Comparison of ENCODE assay signal across 22 cellular contexts in the genomic region with DNA sequence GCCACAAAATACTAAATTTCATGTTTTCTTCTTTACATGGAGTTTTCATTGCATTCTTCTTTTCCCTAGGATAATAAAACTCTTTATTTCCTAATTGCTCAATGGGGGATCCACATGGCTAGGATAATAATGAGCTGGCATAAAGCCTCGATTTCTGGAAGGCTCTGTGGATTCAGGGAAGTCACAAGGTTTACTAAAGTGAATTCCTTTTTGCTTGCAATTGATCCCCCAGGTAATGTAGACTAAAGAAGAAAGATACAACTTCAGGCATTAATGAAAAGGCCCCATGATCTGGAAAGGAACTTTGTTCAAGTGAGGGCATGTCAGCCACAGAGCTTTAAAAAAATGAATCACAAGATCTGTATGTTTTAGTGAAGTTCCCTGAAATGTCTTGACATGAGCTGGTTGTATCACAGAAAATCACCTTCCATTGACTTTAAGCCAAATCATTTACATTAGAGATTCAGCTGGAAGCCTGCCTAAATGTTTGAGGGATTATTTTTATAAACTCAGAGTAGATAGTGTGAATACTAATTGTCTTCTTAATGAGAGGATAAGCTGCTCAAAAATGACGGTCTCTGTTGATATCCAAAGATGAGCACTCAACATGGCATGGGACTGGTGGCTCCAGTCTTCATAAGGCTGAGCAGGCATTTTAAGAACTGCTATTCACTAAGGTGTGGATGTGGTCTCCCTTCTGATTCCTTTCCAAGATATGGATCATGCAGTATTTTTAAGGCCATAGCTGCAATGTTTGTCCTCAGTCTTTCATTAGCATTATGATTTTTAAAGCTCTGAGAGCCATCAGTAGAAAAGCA.
DNase-seq lines count a peak whose midpoint lies in the region; ATAC-seq and TF ChIP-seq lines count a peak whose summit lies in the region.
"Had no signal": no experiment of that assay in that cellular context is flagged by ENCODE, and none has a peak within 500 bp of the region (broad histone marks: within the 10 kb centered on the region; RNA-seq: fewer than 3 reads in every experiment).

No MANE protein-coding gene starts in this region.

- no peak overlapping the region for H2BK12ac ChIP-seq in neuronal stem cell (ENCODE audit: low read length)

- H2AFZ ChIP-seq in neuronal stem cell (ENCODE audit: low read length): peak overlapping the region; percentile 30

- peaks cover 3% of the 10 kb centered on the region for H3K27me3 Mint-ChIP-seq in brain
- no peaks in the 10 kb centered on the region for H3K27me3 Mint-ChIP-seq in T-cell
- no peaks in the 10 kb centered on the region for H3K27me3 Mint-ChIP-seq in WTC11 (ENCODE audit: low read depth)

- H3K36me3 ChIP-seq in neuronal stem cell (replicated peaks in 1 of 2; ENCODE audit: control insufficient read depth in 2 of 2, insufficient read depth in 2 of 2, low read length in 2 of 2): peaks cover 0 to 2% of the 10 kb centered on the region in 2 donors
- H3K36me3 ChIP-seq: BLaER1 had no signal

- H4K91ac ChIP-seq in neuronal stem cell (ENCODE audit: low read depth, low read length, poor library complexity): no peak overlapping the region

- peak; percentile 4 for DNase-seq in COLO829 (ENCODE audit: low spot score)
- DNase-seq in neuronal stem cell (ENCODE audit: low spot score): no peak
- DNase-seq in T-cell: no peak
- DNase-seq in WTC11 (ENCODE audit: low spot score): no peak
- DNase-seq in NCI-H526 (lab: John Stamatoyannopoulos, UW): no peak
- DNase-seq: CD8-positive, alpha-beta T cell; GOT3; IMR-90; NCI-H1048; NCI-H1436; NCI-H2081; NCI-H2171 treated with DMSO at 0.1 percent for 48 hours; NCI-H446; NCI-H69; Right ventricle myocardium superior had no signal

- no peak overlapping the region for H3K4ac ChIP-seq in neuronal stem cell (ENCODE audit: low read length)

- H3K14ac ChIP-seq in neuronal stem cell (ENCODE audit: low read length): no peak overlapping the region

- ATAC-seq in esophagus mucosa (peak; percentile 22), T-cell (replicated peaks in 1 of 4) (no peak), WTC11 (no peak), HG03469 (IDR thresholded peaks at IDR 0.05; ENCODE audit: unreplicated experiment) (no peak)
- ATAC-seq: CD8-positive, alpha-beta T cell; Panc1 had no signal

- no peaks in the 10 kb centered on the region for H3K79me1 ChIP-seq in neuronal stem cell (ENCODE audit: low read depth, low read length)

- H3K23ac ChIP-seq in neuronal stem cell (ENCODE audit: low read depth, low read length, poor library complexity): no peak overlapping the region

- H3K9me3 Mint-ChIP-seq in brain (peaks cover 4 to 27% (median 9%) of the 10 kb centered on the region in 5 experiments), T-cell (no peaks in the 10 kb centered on the region), WTC11 (peaks cover 20% of the 10 kb centered on the region)
- H3K9me3 Mint-ChIP-seq: CD8-positive, alpha-beta T cell had no signal

- no peak overlapping the region for H2BK15ac ChIP-seq in neuronal stem cell (ENCODE audit: low read length)

- CTCF ChIA-PET in T-cell (lab: Charles Lee): no interaction called here
- CTCF ChIA-PET in WTC11 (lab: Charles Lee): no interaction called here

- H3K4me1 ChIP-seq in neuronal stem cell (ENCODE audit: control insufficient read depth in 2 of 2, insufficient read depth in 1 of 2, low read depth in 1 of 2, low read length in 2 of 2): no peaks in the 10 kb centered on the region
- H3K4me1 ChIP-seq: BLaER1 had no signal

- H3K4me2 ChIP-seq in neuronal stem cell (ENCODE audit: insufficient read depth, low read length, poor library complexity, severe bottlenecking): no peak overlapping the region
- H3K4me2 ChIP-seq: BLaER1 had no signal

- H3K27me3 ChIP-seq in neuronal stem cell (ENCODE audit: control insufficient read depth in 3 of 3, insufficient read depth in 3 of 3, low read depth in 1 of 3, low read length in 3 of 3): no peaks in the 10 kb centered on the region
- H3K27me3 ChIP-seq: BLaER1 had no signal

- no peak overlapping the region for H3K18ac ChIP-seq in neuronal stem cell (ENCODE audit: low read length)

- POLR2A ChIA-PET in T-cell (lab: Charles Lee) (no interaction called here), WTC11 (lab: Charles Lee) (no interaction called here)

- H2BK120ac ChIP-seq in neuronal stem cell (ENCODE audit: low read depth, low read length): no peak overlapping the region

- no peak overlapping the region for H4K8ac ChIP-seq in neuronal stem cell (ENCODE audit: low read depth, low read length)

- H2AK5ac ChIP-seq in neuronal stem cell (ENCODE audit: low read depth, low read length): no peak overlapping the region

- no peak overlapping the region for H3K27ac ChIP-seq in neuronal stem cell (replicated peaks; ENCODE audit: low read length)
- H3K27ac ChIP-seq: BLaER1, HL-60, SK-N-MC had no signal

- H3K27ac Mint-ChIP-seq in brain (peak overlapping the region in 3 of 5 experiments; percentile 50 to 94 (median 79)), T-cell (no peak overlapping the region), WTC11 (no peak overlapping the region)
- H3K27ac Mint-ChIP-seq: CD8-positive, alpha-beta T cell had no signal

- peaks cover 15% of the 10 kb centered on the region for H3K4me1 Mint-ChIP-seq in brain
- no peaks in the 10 kb centered on the region for H3K4me1 Mint-ChIP-seq in T-cell
- no peaks in the 10 kb centered on the region for H3K4me1 Mint-ChIP-seq in WTC11

- H3K36me3 Mint-ChIP-seq in brain: no peaks in the 10 kb centered on the region
- no peaks in the 10 kb centered on the region for H3K36me3 Mint-ChIP-seq in T-cell
- H3K36me3 Mint-ChIP-seq in WTC11: no peaks in the 10 kb centered on the region
- H3K36me3 Mint-ChIP-seq: CD8-positive, alpha-beta T cell had no signal

- peak overlapping the region in 1 of 5 experiments; percentile 17 for H3K4me3 Mint-ChIP-seq in brain
- H3K4me3 Mint-ChIP-seq in T-cell: no peak overlapping the region
- no peak overlapping the region for H3K4me3 Mint-ChIP-seq in WTC11
- H3K4me3 Mint-ChIP-seq: CD8-positive, alpha-beta T cell had no signal

- H3K9ac ChIP-seq in neuronal stem cell (ENCODE audit: low read depth, low read length, poor library complexity): no peak overlapping the region
- H3K9ac ChIP-seq: BLaER1 had no signal

- H3K4me3 ChIP-seq in neuronal stem cell (ENCODE audit: low read length in 2 of 2): no peak overlapping the region
- H3K4me3 ChIP-seq: BLaER1, SK-N-MC had no signal

- H3K9me3 ChIP-seq in neuronal stem cell (replicated peaks in 1 of 2; ENCODE audit: control insufficient read depth in 2 of 2, insufficient read depth in 1 of 2, low read depth in 1 of 2, low read length in 2 of 2): peaks cover 0 to 3% of the 10 kb centered on the region in 2 donors
- H3K9me3 ChIP-seq: BLaER1 had no signal

- H2BK5ac ChIP-seq in neuronal stem cell (ENCODE audit: low read length): no peak overlapping the region

- TF ChIP-seq CTCF in brain (conservative IDR thresholded peaks at IDR 0.05) (no peak), WTC11 (IDR thresholded peaks at IDR 0.05) (no peak)

- whole genome bisulfite sequencing in neuronal stem cell (ENCODE audit: extremely low coverage in 2 of 2, insufficient read length in 2 of 2, insufficient replicate concordance in 1 of 2), 2 donors: no CpG with 5 or more reads among the region's 2 CpGs

TF ChIP-seq in WTC11, 78 proteins besides CTCF, POLR2A, EP300 and RAD21 (continues in another document):
- TF ChIP-seq ZNF423 (CRISPR knock-in tag; IDR thresholded peaks at IDR 0.05): no peak
- TF ChIP-seq ZNF671 (CRISPR knock-in tag; IDR thresholded peaks at IDR 0.05): no peak
- no peak for TF ChIP-seq NR2C2 (CRISPR knock-in tag; IDR thresholded peaks at IDR 0.05)
- TF ChIP-seq FOXJ3 (CRISPR knock-in tag; IDR thresholded peaks at IDR 0.05; ENCODE audit: borderline replicate concordance): no peak
- TF ChIP-seq FOXK1 (CRISPR knock-in tag; IDR thresholded peaks at IDR 0.05): no peak
- TF ChIP-seq RORB (CRISPR knock-in tag; IDR thresholded peaks at IDR 0.05): no peak
- TF ChIP-seq, protein P1, sequence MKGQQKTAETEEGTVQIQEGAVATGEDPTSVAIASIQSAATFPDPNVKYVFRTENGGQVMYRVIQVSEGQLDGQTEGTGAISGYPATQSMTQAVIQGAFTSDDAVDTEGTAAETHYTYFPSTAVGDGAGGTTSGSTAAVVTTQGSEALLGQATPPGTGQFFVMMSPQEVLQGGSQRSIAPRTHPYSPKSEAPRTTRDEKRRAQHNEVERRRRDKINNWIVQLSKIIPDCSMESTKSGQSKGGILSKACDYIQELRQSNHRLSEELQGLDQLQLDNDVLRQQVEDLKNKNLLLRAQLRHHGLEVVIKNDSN (CRISPR knock-in tag; IDR thresholded peaks at IDR 0.05): no peak
- TF ChIP-seq, protein P2, sequence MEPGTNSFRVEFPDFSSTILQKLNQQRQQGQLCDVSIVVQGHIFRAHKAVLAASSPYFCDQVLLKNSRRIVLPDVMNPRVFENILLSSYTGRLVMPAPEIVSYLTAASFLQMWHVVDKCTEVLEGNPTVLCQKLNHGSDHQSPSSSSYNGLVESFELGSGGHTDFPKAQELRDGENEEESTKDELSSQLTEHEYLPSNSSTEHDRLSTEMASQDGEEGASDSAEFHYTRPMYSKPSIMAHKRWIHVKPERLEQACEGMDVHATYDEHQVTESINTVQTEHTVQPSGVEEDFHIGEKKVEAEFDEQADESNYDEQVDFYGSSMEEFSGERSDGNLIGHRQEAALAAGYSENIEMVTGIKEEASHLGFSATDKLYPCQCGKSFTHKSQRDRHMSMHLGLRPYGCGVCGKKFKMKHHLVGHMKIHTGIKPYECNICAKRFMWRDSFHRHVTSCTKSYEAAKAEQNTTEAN (CRISPR knock-in tag; IDR thresholded peaks at IDR 0.05): no peak
- TF ChIP-seq MYBL2 (CRISPR knock-in tag; IDR thresholded peaks at IDR 0.05): no peak
- TF ChIP-seq, protein P3, sequence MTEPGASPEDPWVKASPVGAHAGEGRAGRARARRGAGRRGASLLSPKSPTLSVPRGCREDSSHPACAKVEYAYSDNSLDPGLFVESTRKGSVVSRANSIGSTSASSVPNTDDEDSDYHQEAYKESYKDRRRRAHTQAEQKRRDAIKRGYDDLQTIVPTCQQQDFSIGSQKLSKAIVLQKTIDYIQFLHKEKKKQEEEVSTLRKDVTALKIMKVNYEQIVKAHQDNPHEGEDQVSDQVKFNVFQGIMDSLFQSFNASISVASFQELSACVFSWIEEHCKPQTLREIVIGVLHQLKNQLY (CRISPR knock-in tag; IDR thresholded peaks at IDR 0.05): no peak
- no peak for TF ChIP-seq ATF1 (CRISPR knock-in tag; IDR thresholded peaks at IDR 0.05)

Comparison
In these comparisons a context has a peak if more than half of its experiments do, and no peak if none do; other contexts are left out.
1. H3K27ac Mint-ChIP-seq: peak in brain (3 of 5); none in T-cell (0 of 2) and WTC11 (single experiment).